In the genomic region with DNA sequence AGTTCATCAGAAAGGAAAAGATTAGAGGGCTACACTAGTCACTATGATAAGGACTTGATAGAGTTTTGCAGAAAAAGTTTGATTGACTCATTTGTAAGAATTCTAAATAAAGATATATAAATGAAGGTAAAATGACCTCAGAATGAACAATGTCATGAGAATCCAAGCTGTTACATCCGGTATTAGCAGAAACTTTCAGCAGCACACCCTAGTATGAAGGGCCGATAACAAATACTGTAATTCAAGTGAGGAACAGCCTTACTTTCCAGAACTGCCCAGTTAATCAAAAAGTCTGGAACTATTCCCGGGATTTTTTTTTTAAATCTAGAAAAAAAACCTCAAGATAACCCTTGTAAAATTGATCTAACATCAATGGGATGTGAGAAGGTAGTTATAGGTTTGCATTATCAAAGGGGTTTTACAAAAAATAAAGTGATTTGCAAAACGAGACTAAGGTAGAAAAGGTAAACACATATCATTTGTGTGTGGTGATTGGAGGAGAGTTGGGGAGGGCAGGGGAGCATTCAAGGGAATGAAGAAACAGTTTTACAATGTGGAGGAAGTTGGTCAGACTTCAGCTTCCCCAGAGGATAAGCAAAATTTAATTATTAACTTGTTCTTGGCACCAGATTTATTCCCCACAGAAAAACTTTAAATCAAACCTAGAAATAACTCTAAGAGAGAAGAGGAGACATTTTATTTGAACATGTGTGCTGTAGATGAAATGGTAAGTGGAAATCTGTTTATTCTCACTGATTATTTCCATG, we compare ENCODE assay signal across 1 cellular context.
TF ChIP-seq lines count a peak whose summit lies in the region.

No MANE protein-coding gene starts in this region.

TF ChIP-seq in SK-N-SH, 30 proteins besides CTCF, POLR2A, EP300 and RAD21 (continued from another document):
- TF ChIP-seq, protein P1, sequence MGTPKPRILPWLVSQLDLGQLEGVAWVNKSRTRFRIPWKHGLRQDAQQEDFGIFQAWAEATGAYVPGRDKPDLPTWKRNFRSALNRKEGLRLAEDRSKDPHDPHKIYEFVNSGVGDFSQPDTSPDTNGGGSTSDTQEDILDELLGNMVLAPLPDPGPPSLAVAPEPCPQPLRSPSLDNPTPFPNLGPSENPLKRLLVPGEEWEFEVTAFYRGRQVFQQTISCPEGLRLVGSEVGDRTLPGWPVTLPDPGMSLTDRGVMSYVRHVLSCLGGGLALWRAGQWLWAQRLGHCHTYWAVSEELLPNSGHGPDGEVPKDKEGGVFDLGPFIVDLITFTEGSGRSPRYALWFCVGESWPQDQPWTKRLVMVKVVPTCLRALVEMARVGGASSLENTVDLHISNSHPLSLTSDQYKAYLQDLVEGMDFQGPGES (IDR thresholded peaks at IDR 0.05; ENCODE audit: low read depth, low read length): no peak
- TF ChIP-seq, protein P2, sequence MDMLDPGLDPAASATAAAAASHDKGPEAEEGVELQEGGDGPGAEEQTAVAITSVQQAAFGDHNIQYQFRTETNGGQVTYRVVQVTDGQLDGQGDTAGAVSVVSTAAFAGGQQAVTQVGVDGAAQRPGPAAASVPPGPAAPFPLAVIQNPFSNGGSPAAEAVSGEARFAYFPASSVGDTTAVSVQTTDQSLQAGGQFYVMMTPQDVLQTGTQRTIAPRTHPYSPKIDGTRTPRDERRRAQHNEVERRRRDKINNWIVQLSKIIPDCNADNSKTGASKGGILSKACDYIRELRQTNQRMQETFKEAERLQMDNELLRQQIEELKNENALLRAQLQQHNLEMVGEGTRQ (IDR thresholded peaks at IDR 0.05; ENCODE audit: borderline replicate concordance, low read depth, low read length): no peak
- TF ChIP-seq FOXM1 (IDR thresholded peaks at IDR 0.05; ENCODE audit: low read depth) (no peak), TEAD4 (IDR thresholded peaks at IDR 0.05; ENCODE audit: borderline replicate concordance, insufficient read depth) (no peak), EZH2phosphoT487 (IDR thresholded peaks at IDR 0.05; ENCODE audit: borderline replicate concordance, low read depth) (no peak), FOXJ3 (CRISPR knock-in tag; IDR thresholded peaks at IDR 0.05) (no peak), ELF1 (IDR thresholded peaks at IDR 0.05) (no peak), TAF1 (IDR thresholded peaks at IDR 0.05; ENCODE audit: borderline replicate concordance, low read depth, low read length) (no peak)
